11 cellular contexts compared by ENCODE assay signal in the genomic region with DNA sequence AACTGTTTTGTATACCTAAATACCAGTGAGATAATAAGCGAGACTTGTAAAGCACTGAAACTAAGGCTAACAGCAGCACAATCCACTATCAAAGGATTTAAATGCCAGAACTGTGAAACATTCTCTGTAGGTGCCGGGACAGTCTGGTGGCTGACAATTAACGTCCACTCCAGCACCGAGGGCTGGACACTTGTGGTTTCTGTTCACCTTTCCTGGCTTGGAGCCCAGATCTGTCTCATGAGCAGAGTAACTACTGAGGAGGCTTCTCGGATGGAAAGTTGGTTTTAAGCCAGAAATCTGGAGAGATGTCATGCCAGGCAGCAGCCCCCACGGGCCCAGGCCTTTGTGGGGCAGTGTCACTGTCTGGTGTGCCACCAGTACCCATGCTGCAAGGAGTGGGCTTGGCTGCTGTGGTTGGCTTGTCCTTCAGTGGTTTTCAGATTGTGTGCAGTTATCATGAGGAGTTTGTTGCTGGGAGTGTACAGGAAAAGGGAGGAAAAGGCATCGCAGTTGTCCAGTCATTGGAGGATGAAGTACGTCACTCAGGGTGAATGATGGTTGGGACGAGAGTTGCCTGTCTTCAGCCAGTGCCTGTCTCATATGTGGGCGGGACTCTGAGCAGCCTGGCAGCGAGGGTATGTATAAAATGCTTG. TPM values are rescaled to one million over a fixed set of nuclear protein-coding genes. Genes with fewer than 3 reads are reported as not detected.
DNase-seq lines count a peak whose midpoint lies in the region; TF ChIP-seq lines count a peak whose summit lies in the region.
"Had no signal": no experiment of that assay in that cellular context is flagged by ENCODE, and none has a peak within 500 bp of the region (broad histone marks: within the 10 kb centered on the region; RNA-seq: fewer than 3 reads in every experiment).

No MANE protein-coding gene starts in this region.

- H3K36me3 ChIP-seq in BE2C = peaks cover 66% of the 10 kb centered on the region

- H3K27ac Mint-ChIP-seq in activated CD4-positive, alpha-beta T cell treated with anti-CD3 and anti-CD28 coated beads, Interleukin-2, amount 10 ng/mL, durations not matched to agents 24 days and 14 days = no peak overlapping the region
- H3K27ac Mint-ChIP-seq: activated naive CD4-positive, alpha-beta T cell treated with anti-CD3 and anti-CD28 coated beads for 36 hours; CD4-positive, CD25-positive, alpha-beta regulatory T cell had no signal

- peaks cover 53% of the 10 kb centered on the region for H3K36me3 Mint-ChIP-seq in activated CD4-positive, alpha-beta T cell treated with anti-CD3 and anti-CD28 coated beads, Interleukin-2, amount 10 ng/mL, durations not matched to agents 24 days and 14 days (ENCODE audit: low read depth)

- no peak overlapping the region for H3K4me3 Mint-ChIP-seq in activated CD4-positive, alpha-beta T cell treated with anti-CD3 and anti-CD28 coated beads, Interleukin-2, amount 10 ng/mL, durations not matched to agents 24 days and 14 days
- H3K4me3 Mint-ChIP-seq: activated naive CD4-positive, alpha-beta T cell treated with anti-CD3 and anti-CD28 coated beads for 36 hours; CD4-positive, CD25-positive, alpha-beta regulatory T cell had no signal

- peak; percentile 56 for DNase-seq in BE2C
- DNase-seq in LNCaP clone FGC (ENCODE audit: low read depth) = peak; percentile 30
- DNase-seq in astrocyte of the cerebellum (ENCODE audit: low read depth) = peak; percentile 50
- peak; percentile 98 for DNase-seq in kidney tubule cell (ENCODE audit: low spot score)
- no peak for DNase-seq in activated CD4-positive, alpha-beta T cell treated with anti-CD3 and anti-CD28 coated beads, Interleukin-2, amount 10 ng/mL, durations not matched to agents 24 days and 14 days
- DNase-seq in stimulated activated CD4-positive, alpha-beta T cell treated with anti-CD3 and anti-CD28 coated beads, Interleukin-2, amount 100 ng/mL, for 48 hours = no peak
- DNase-seq in NAMALWA (ENCODE audit: low spot score) = no peak
- DNase-seq in head of caudate nucleus = no peak
- DNase-seq: activated naive CD4-positive, alpha-beta T cell treated with anti-CD3 and anti-CD28 coated beads for 36 hours; CD4-positive, CD25-positive, alpha-beta regulatory T cell; stimulated activated CD4-positive, alpha-beta T cell treated with anti-CD3 and anti-CD28 coated beads, Interleukin-4, amount 100 ng/mL, for 4 hours had no signal

- H3K4me3 ChIP-seq in BE2C (ENCODE audit: low read depth, low read length) = no peak overlapping the region
- no peak overlapping the region for H3K4me3 ChIP-seq in LNCaP clone FGC (ENCODE audit: low read depth, low read length)
- H3K4me3 ChIP-seq in astrocyte of the cerebellum (ENCODE audit: low read depth, low read length) = no peak overlapping the region

- H3K27me3 ChIP-seq in BE2C = no peaks in the 10 kb centered on the region

- no peaks in the 10 kb centered on the region for H3K9me3 Mint-ChIP-seq in activated CD4-positive, alpha-beta T cell treated with anti-CD3 and anti-CD28 coated beads, Interleukin-2, amount 10 ng/mL, durations not matched to agents 24 days and 14 days
- H3K9me3 Mint-ChIP-seq: activated naive CD4-positive, alpha-beta T cell treated with anti-CD3 and anti-CD28 coated beads for 36 hours; CD4-positive, CD25-positive, alpha-beta regulatory T cell had no signal

- H3K4me1 ChIP-seq in BE2C = peaks cover 7% of the 10 kb centered on the region

- in situ Hi-C loops in astrocyte of the cerebellum (cut with HindIII; ENCODE audit: low sequenced_read_pairs) = no loop called here

- intact Hi-C loops in activated CD4-positive, alpha-beta T cell treated with anti-CD3 and anti-CD28 coated beads, Interleukin-2, amount 10 ng/mL, durations not matched to agents 24 days and 14 days (cut with micrococcal nuclease) = no loop called here
- intact Hi-C loops in head of caudate nucleus (cut with DNase I) = no loop called here

- H3K9me3 ChIP-seq in BE2C = no peaks in the 10 kb centered on the region

- no peaks in the 10 kb centered on the region for H3K4me1 Mint-ChIP-seq in activated CD4-positive, alpha-beta T cell treated with anti-CD3 and anti-CD28 coated beads, Interleukin-2, amount 10 ng/mL, durations not matched to agents 24 days and 14 days

- no peaks in the 10 kb centered on the region for H3K27me3 Mint-ChIP-seq in activated CD4-positive, alpha-beta T cell treated with anti-CD3 and anti-CD28 coated beads, Interleukin-2, amount 10 ng/mL, durations not matched to agents 24 days and 14 days
- H3K27me3 Mint-ChIP-seq: CD4-positive, CD25-positive, alpha-beta regulatory T cell had no signal

- TF ChIP-seq CTCF in BE2C (IDR thresholded peaks at IDR 0.05; ENCODE audit: low read depth, low read length) (no peak), LNCaP clone FGC (IDR thresholded peaks at IDR 0.05; ENCODE audit: control insufficient read depth, extremely low read depth, insufficient read depth) (no peak), astrocyte of the cerebellum (IDR thresholded peaks at IDR 0.05; ENCODE audit: low read depth, low read length, missing control alignments) (no peak)

RNA-seq across cellular contexts. Expression of a gene that starts 35.5 kb away (rescaled TPM):
- polyA plus RNA-seq in BE2C (2012; ENCODE audit: insufficient read depth, insufficient read length, low read depth) = 40.3 TPM
- total RNA-seq in activated CD4-positive, alpha-beta T cell treated with anti-CD3 and anti-CD28 coated beads, Interleukin-2, amount 10 ng/mL, durations not matched to agents 24 days and 14 days = 36.5 and 36.9 TPM in 2 replicates

RNA-seq across cellular contexts. Expression of a gene that starts 35.7 kb away (rescaled TPM):
- polyA plus RNA-seq in BE2C (2012; ENCODE audit: insufficient read depth, insufficient read length, low read depth) = 124 TPM
- total RNA-seq in activated CD4-positive, alpha-beta T cell treated with anti-CD3 and anti-CD28 coated beads, Interleukin-2, amount 10 ng/mL, durations not matched to agents 24 days and 14 days = 109 and 119 TPM in 2 replicates

RNA-seq across cellular contexts. Expression of a gene that starts 54.2 kb away (rescaled TPM):
- polyA plus RNA-seq in BE2C (2012; ENCODE audit: insufficient read depth, insufficient read length, low read depth) = 2.8 TPM
- not detected in 2 replicates for total RNA-seq in activated CD4-positive, alpha-beta T cell treated with anti-CD3 and anti-CD28 coated beads, Interleukin-2, amount 10 ng/mL, durations not matched to agents 24 days and 14 days
- total RNA-seq: CD4-positive, CD25-positive, alpha-beta regulatory T cell had no signal

Comparison
In these comparisons a context has a peak if more than half of its experiments do, and no peak if none do; other contexts are left out.
1. DNase-seq: peak in BE2C (single experiment), LNCaP clone FGC (single experiment), astrocyte of the cerebellum (single experiment) and kidney tubule cell (single experiment); none in activated CD4-positive, alpha-beta T cell treated with anti-CD3 and anti-CD28 coated beads, Interleukin-2, amount 10 ng/mL, durations not matched to agents 24 days and 14 days (single experiment), stimulated activated CD4-positive, alpha-beta T cell treated with anti-CD3 and anti-CD28 coated beads, Interleukin-2, amount 100 ng/mL, for 48 hours (0 of 2), NAMALWA (single experiment) and head of caudate nucleus (0 of 42).